In the genomic region with DNA sequence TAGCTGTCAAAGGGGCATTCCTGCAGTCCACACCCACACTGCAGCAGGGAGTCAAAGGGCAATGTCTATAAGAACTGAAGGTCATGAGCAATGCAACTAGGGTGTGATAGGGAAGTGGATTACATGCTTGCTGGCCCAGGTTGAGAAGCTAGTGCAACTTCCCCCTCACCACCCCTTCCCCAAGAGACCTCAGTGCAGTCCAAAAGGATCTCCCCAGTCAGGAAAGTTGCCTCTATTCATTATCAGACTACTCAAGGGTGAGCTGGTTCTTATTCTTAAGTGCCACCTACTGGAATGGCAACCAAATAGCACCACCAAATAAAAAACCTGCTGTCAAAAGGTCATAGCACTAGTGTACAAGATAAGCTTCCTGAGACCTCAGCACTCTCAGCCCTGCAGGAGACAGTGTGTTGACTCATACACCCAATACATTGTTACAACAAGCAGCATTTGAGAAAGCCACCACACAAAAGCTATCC, we compare ENCODE assay signal across 2 cellular contexts.
TF ChIP-seq lines count a peak whose summit lies in the region.

No MANE protein-coding gene starts in this region.

TF ChIP-seq in SK-N-SH, 30 proteins besides CTCF, POLR2A, EP300 and RAD21 (continued from another document):
- TF ChIP-seq REST (IDR thresholded peaks at IDR 0.05; ENCODE audit: low read depth, low read length): no peak

TF ChIP-seq in SK-N-SH treated with all-trans-retinoic acid at 6 μM for 48 hours, 23 proteins besides CTCF, POLR2A, EP300 and RAD21 (continued from another document):
- TF ChIP-seq, protein P1, sequence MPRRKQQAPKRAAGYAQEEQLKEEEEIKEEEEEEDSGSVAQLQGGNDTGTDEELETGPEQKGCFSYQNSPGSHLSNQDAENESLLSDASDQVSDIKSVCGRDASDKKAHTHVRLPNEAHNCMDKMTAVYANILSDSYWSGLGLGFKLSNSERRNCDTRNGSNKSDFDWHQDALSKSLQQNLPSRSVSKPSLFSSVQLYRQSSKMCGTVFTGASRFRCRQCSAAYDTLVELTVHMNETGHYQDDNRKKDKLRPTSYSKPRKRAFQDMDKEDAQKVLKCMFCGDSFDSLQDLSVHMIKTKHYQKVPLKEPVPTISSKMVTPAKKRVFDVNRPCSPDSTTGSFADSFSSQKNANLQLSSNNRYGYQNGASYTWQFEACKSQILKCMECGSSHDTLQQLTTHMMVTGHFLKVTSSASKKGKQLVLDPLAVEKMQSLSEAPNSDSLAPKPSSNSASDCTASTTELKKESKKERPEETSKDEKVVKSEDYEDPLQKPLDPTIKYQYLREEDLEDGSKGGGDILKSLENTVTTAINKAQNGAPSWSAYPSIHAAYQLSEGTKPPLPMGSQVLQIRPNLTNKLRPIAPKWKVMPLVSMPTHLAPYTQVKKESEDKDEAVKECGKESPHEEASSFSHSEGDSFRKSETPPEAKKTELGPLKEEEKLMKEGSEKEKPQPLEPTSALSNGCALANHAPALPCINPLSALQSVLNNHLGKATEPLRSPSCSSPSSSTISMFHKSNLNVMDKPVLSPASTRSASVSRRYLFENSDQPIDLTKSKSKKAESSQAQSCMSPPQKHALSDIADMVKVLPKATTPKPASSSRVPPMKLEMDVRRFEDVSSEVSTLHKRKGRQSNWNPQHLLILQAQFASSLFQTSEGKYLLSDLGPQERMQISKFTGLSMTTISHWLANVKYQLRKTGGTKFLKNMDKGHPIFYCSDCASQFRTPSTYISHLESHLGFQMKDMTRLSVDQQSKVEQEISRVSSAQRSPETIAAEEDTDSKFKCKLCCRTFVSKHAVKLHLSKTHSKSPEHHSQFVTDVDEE (CRISPR knock-in tag; IDR thresholded peaks at IDR 0.05): no peak
- TF ChIP-seq SNAI2 (CRISPR knock-in tag; IDR thresholded peaks at IDR 0.05): no peak
- no peak for TF ChIP-seq PPARA (CRISPR knock-in tag; IDR thresholded peaks at IDR 0.05; ENCODE audit: borderline replicate concordance)
- no peak for TF ChIP-seq ISL1 (CRISPR knock-in tag; IDR thresholded peaks at IDR 0.05)
- no peak for TF ChIP-seq GLIS3 (CRISPR knock-in tag; IDR thresholded peaks at IDR 0.05)
- TF ChIP-seq TOX (CRISPR knock-in tag; IDR thresholded peaks at IDR 0.05; ENCODE audit: borderline replicate concordance): no peak
